Comparison of ENCODE assay signal across 8 cellular contexts in genomic region chr11:36377759-36378553, GRCh38.
DNase-seq lines count a peak whose midpoint lies in the region; ATAC-seq and TF ChIP-seq lines count a peak whose summit lies in the region.

No MANE protein-coding gene starts in this region.

- CTCF ChIA-PET in naive thymus-derived CD4-positive, alpha-beta T cell (lab: Charles Lee) = interaction anchor here (0.6 to 1.0 kb wide), 2 partner anchors 26 to 101 kb away, joined by 3 read pairs; no protein-coding TSS in a partner anchor

- H3K9me3 ChIP-seq in HUES6 (ENCODE audit: control insufficient read depth, insufficient read depth, low read depth, low read length) = no peaks in the 10 kb centered on the region
- no peaks in the 10 kb centered on the region for H3K9me3 ChIP-seq in naive thymus-derived CD4-positive, alpha-beta T cell (ENCODE audit: control insufficient read depth in 2 of 3, low read length in 3 of 3)

- peaks cover 0 to 2% (median 0%) of the 10 kb centered on the region in 11 donors for H3K9me3 Mint-ChIP-seq in naive thymus-derived CD4-positive, alpha-beta T cell

- H3K36me3 ChIP-seq in HUES6 (ENCODE audit: control insufficient read depth, insufficient read depth, low read length) = 0 out of 2 replicates have a peak, but pooled peaks cover 5% of the 10 kb centered on the region
- no peaks in the 10 kb centered on the region for H3K36me3 ChIP-seq in naive thymus-derived CD4-positive, alpha-beta T cell (ENCODE audit: control insufficient read depth in 2 of 3, insufficient read depth in 3 of 3, low read length in 3 of 3)

- peak overlapping the region in 1 of 9 donors; percentile 80 for H3K27ac Mint-ChIP-seq in naive thymus-derived CD4-positive, alpha-beta T cell

- TF ChIP-seq CTCF in choroid plexus epithelial cell (conservative IDR thresholded peaks at IDR 0.05; ENCODE audit: low read depth, low read length) = no peak

- peaks cover 52% of the 10 kb centered on the region for H3K27me3 ChIP-seq in HUES6 (ENCODE audit: control insufficient read depth, insufficient read depth, low read length)
- peaks cover 0 to 5% of the 10 kb centered on the region in 2 donors for H3K27me3 ChIP-seq in naive thymus-derived CD4-positive, alpha-beta T cell (ENCODE audit: control insufficient read depth in 2 of 2, insufficient read depth in 2 of 2, low read length in 2 of 2)

- H3K9ac ChIP-seq in HUES6 (ENCODE audit: low read length) = no peak overlapping the region

- peaks cover 0 to 29% (median 0%) of the 10 kb centered on the region in 5 donors for H3K36me3 Mint-ChIP-seq in naive thymus-derived CD4-positive, alpha-beta T cell

- intact Hi-C loops in naive thymus-derived CD4-positive, alpha-beta T cell (cut with micrococcal nuclease) = loop anchor here in 1 of 2 donors (1.0 to 5.0 kb wide), 7 partner anchors 7 to 132 kb away; partner anchors contain the start of genes COMMD9 and TRAF6

- H3K4me1 ChIP-seq in HUES6 (ENCODE audit: control insufficient read depth, insufficient read depth, low read length) = peaks cover 4% of the 10 kb centered on the region; the same call in 1 of the 2 replicates
- H3K4me1 ChIP-seq in naive thymus-derived CD4-positive, alpha-beta T cell (ENCODE audit: control insufficient read depth in 2 of 2, insufficient read depth in 2 of 2, low read length in 2 of 2) = peaks cover 0 to 25% of the 10 kb centered on the region in 2 donors

- peak overlapping the region; percentile 92 for H3K4me3 ChIP-seq in HUES6 (ENCODE audit: low read depth, low read length)
- peak overlapping the region; percentile 88 for H3K4me3 ChIP-seq in choroid plexus epithelial cell (ENCODE audit: low read depth, low read length)
- H3K4me3 ChIP-seq in naive thymus-derived CD4-positive, alpha-beta T cell (ENCODE audit: low read length) = peak overlapping the region; percentile 71

- peak; percentile 14 for DNase-seq in Ammon's horn (ENCODE audit: low spot score)
- peak; percentile 39 for DNase-seq in choroid plexus epithelial cell (ENCODE audit: low read depth)
- DNase-seq in naive thymus-derived CD4-positive, alpha-beta T cell = no peak
- DNase-seq in GM19238 (ENCODE audit: insufficient read length, low spot score) = no peak
- DNase-seq in COR-L47 (lab: John Stamatoyannopoulos, UW) = no peak
- no peak for DNase-seq in stimulated activated naive CD4-positive, alpha-beta T cell treated with Interleukin-2 at 50 U/mL for 16 hours (lab: John Stamatoyannopoulos, UW)

- peaks cover 36 to 71% (median 59%) of the 10 kb centered on the region in 5 donors for H3K27me3 Mint-ChIP-seq in naive thymus-derived CD4-positive, alpha-beta T cell

- no peak for ATAC-seq in naive thymus-derived CD4-positive, alpha-beta T cell
- ATAC-seq in HG02970 (IDR thresholded peaks at IDR 0.05; ENCODE audit: low FRiP score, unreplicated experiment) = no peak

- peaks cover 6 to 49% (median 22%) of the 10 kb centered on the region in 7 donors for H3K4me1 Mint-ChIP-seq in naive thymus-derived CD4-positive, alpha-beta T cell

- no peak overlapping the region for H3K27ac ChIP-seq in HUES6 (ENCODE audit: low read depth, low read length)
- no peak overlapping the region for H3K27ac ChIP-seq in naive thymus-derived CD4-positive, alpha-beta T cell (ENCODE audit: low read depth, low read length)

- H3K4me3 Mint-ChIP-seq in naive thymus-derived CD4-positive, alpha-beta T cell = peak overlapping the region; percentile 36 to 98 (median 64)

- POLR2A ChIA-PET in naive thymus-derived CD4-positive, alpha-beta T cell (lab: Charles Lee) = no interaction called here

Comparison
In these comparisons a context has a peak if more than half of its experiments do, and no peak if none do; other contexts are left out.
1. DNase-seq: peak in Ammon's horn (single experiment) and choroid plexus epithelial cell (single experiment); none in naive thymus-derived CD4-positive, alpha-beta T cell (0 of 9), GM19238 (single experiment), COR-L47 (single experiment) and stimulated activated naive CD4-positive, alpha-beta T cell treated with Interleukin-2 at 50 U/mL for 16 hours (single experiment).
2. Peak in every context shown above with its lines, with median percentiles within 50 percentile points of each other: H3K4me3 ChIP-seq.